ENCODE assay signal across 23 cellular contexts in genomic region chr4:122686709-122687108, GRCh38. TPM values are rescaled to one million over a fixed set of nuclear protein-coding genes. Genes with fewer than 3 reads are reported as not detected.
"Had no signal": no experiment of that assay in that cellular context is flagged by ENCODE, and none has a peak within 500 bp of the region (broad histone marks: within the 10 kb centered on the region; RNA-seq: fewer than 3 reads in every experiment).

No MANE protein-coding gene starts in this region.

- H3K27ac Mint-ChIP-seq: effector memory CD8-positive, alpha-beta T cell; stimulated activated naive CD8-positive, alpha-beta T cell treated with anti-CD3 and anti-CD28 coated beads, Interleukin-15, Interleukin-2, amounts not matched to agents 100 ng/mL and 50 ng/mL, for 24 hours; T-cell had no signal

- ATAC-seq: effector memory CD8-positive, alpha-beta T cell; esophagus mucosa; left lung; naive thymus-derived CD4-positive, alpha-beta T cell; T-cell had no signal

- H3K4me3 ChIP-seq: adrenal gland, ascending aorta, colonic mucosa, dorsolateral prefrontal cortex, left lung, ovary, prostate gland, spleen, tibial artery had no signal

- H3K27me3 ChIP-seq: adrenal gland, ascending aorta, brain microvascular endothelial cell, colonic mucosa, left lung, ovary, spleen, tibial artery had no signal

- H3K4me3 Mint-ChIP-seq: activated CD4-positive, alpha-beta memory T cell treated with anti-CD3 and anti-CD28 coated beads for 36 hours; activated naive CD8-positive, alpha-beta T cell; central memory CD8-positive, alpha-beta T cell; effector memory CD8-positive, alpha-beta T cell; naive thymus-derived CD4-positive, alpha-beta T cell; stimulated activated naive CD8-positive, alpha-beta T cell treated with anti-CD3 and anti-CD28 coated beads, Interleukin-15, Interleukin-2, amounts not matched to agents 100 ng/mL and 50 ng/mL, for 24 hours; T-cell had no signal

- H3K36me3 Mint-ChIP-seq: activated naive CD8-positive, alpha-beta T cell; T-cell had no signal

- H3K4me1 ChIP-seq: adrenal gland, ascending aorta, colonic mucosa, left lung, prostate gland had no signal

- H3K9me3 ChIP-seq: adrenal gland, ascending aorta, colonic mucosa, ovary, prostate gland, tibial artery had no signal

- H3K9me3 Mint-ChIP-seq: central memory CD8-positive, alpha-beta T cell had no signal

- H3K36me3 ChIP-seq: adrenal gland, ascending aorta, brain microvascular endothelial cell, colonic mucosa, left lung, ovary, prostate gland, spleen, tibial artery had no signal

- DNase-seq: activated CD4-positive, alpha-beta memory T cell treated with anti-CD3 and anti-CD28 coated beads for 36 hours; activated CD4-positive, alpha-beta T cell treated with anti-CD3 and anti-CD28 coated beads for 1 hour; activated gamma-delta T cell treated with Interleukin-2 at 50 U/mL for 16 hours; adrenal gland; brain microvascular endothelial cell; colonic mucosa; dorsolateral prefrontal cortex; effector memory CD8-positive, alpha-beta T cell; foreskin melanocyte; left lung; naive thymus-derived CD4-positive, alpha-beta T cell; ovary; spleen; stimulated activated CD4-positive, alpha-beta T cell treated with anti-CD3 and anti-CD28 coated beads, Interleukin-4, amount 100 ng/mL, for 24 hours; T-cell; T-helper 9 cell; tibial artery had no signal

- H3K27ac ChIP-seq: adrenal gland, ascending aorta, brain microvascular endothelial cell, colonic mucosa, dorsolateral prefrontal cortex, left lung, ovary, prostate gland, spleen, tibial artery had no signal

- H3K27me3 Mint-ChIP-seq: activated CD4-positive, alpha-beta memory T cell treated with anti-CD3 and anti-CD28 coated beads for 36 hours; naive thymus-derived CD4-positive, alpha-beta T cell had no signal

RNA-seq across cellular contexts. Expression of gene BBS12, which starts 45.8 kb away (rescaled TPM):
- total RNA-seq: ascending aorta had no signal
